Comparison of ENCODE assay signal across 8 cellular contexts in genomic region chr5:98770158-98770910, GRCh38. TPM values are rescaled to one million over a fixed set of nuclear protein-coding genes. Genes with fewer than 3 reads are reported as not detected.
DNase-seq lines count a peak whose midpoint lies in the region; ATAC-seq, FAIRE-seq and TF ChIP-seq lines count a peak whose summit lies in the region.

No MANE protein-coding gene starts in this region.

- no peaks in the 10 kb centered on the region for H3K36me3 ChIP-seq in BLaER1
- H3K36me3 ChIP-seq in iPS-20b (ENCODE audit: insufficient read depth, low read depth, low read length), result no peaks in the 10 kb centered on the region
- H3K36me3 ChIP-seq in skeletal muscle satellite cell (ENCODE audit: insufficient read depth, low read length), result peaks cover 27% of the 10 kb centered on the region

- H3K27ac ChIP-seq in BLaER1 (peak overlapping the region; percentile 36), iPS-20b (ENCODE audit: low read length) (no peak overlapping the region)

- H3K4me3 ChIP-seq in BLaER1, result peak overlapping the region; percentile 72
- peak overlapping the region; percentile 83 for H3K4me3 ChIP-seq in astrocyte of the spinal cord (ENCODE audit: low read depth, low read length)
- peak overlapping the region; percentile 93 for H3K4me3 ChIP-seq in iPS-20b (ENCODE audit: low read length)
- H3K4me3 ChIP-seq in skeletal muscle satellite cell (ENCODE audit: low read length), result peak overlapping the region; percentile 91

- H3K9me3 ChIP-seq in BLaER1, result no peaks in the 10 kb centered on the region
- H3K9me3 ChIP-seq in iPS-20b (ENCODE audit: insufficient read depth, low read depth, low read length), result no peaks in the 10 kb centered on the region
- H3K9me3 ChIP-seq in skeletal muscle satellite cell (replicated peaks; ENCODE audit: low read length), result no peaks in the 10 kb centered on the region

- peak overlapping the region; percentile 91 for H3K4me2 ChIP-seq in BLaER1
- H3K4me2 ChIP-seq in skeletal muscle satellite cell (ENCODE audit: low read length), result peak overlapping the region; percentile 88

- no peak for FAIRE-seq in RCC 7860 (lab: Jason Lieb, UNC)

- no peak for TF ChIP-seq CTCF in astrocyte of the spinal cord (IDR thresholded peaks at IDR 0.05; ENCODE audit: low read depth, low read length)

- CTCF ChIA-PET in HEK293T (lab: Yijun Ruan, JAX), result interaction anchor here (0.5 to 5.5 kb wide), 8 partner anchors 9 to 243 kb away, joined by 3 to 56 read pairs (median 3); no protein-coding TSS in a partner anchor

- in situ Hi-C loops in astrocyte of the spinal cord (cut with HindIII; ENCODE audit: low sequenced_read_pairs), result no loop called here

- no peak for ATAC-seq in GM18861 (IDR thresholded peaks at IDR 0.05; ENCODE audit: unreplicated experiment)

- H3K27me3 ChIP-seq in BLaER1, result peaks cover 17% of the 10 kb centered on the region; the same call in 1 of the 2 replicates
- H3K27me3 ChIP-seq in iPS-20b (ENCODE audit: insufficient read depth, low read length), result peaks cover 50% of the 10 kb centered on the region
- no peaks in the 10 kb centered on the region for H3K27me3 ChIP-seq in skeletal muscle satellite cell (ENCODE audit: control insufficient read depth, insufficient read depth, low read length)

- POLR2A ChIA-PET in HEK293T (lab: Yijun Ruan, JAX), result interaction anchor here (0.6 to 1.2 kb wide), 7 partner anchors 10 to 313 kb away, joined by 3 to 7 read pairs (median 3); no protein-coding TSS in a partner anchor

- peaks cover 16% of the 10 kb centered on the region for H4K20me1 ChIP-seq in BLaER1

- H3K4me1 ChIP-seq in BLaER1 (peaks cover 24% of the 10 kb centered on the region), iPS-20b (ENCODE audit: insufficient read depth, low read length) (peaks cover 17% of the 10 kb centered on the region; the same call in 1 of the 2 replicates), skeletal muscle satellite cell (ENCODE audit: control insufficient read depth, insufficient read depth, low read length) (peaks cover 15% of the 10 kb centered on the region)

- H3K9ac ChIP-seq in BLaER1 (peak overlapping the region; percentile 70), iPS-20b (ENCODE audit: low read depth, low read length) (peak overlapping the region; percentile 82), skeletal muscle satellite cell (ENCODE audit: low read depth, low read length) (peak overlapping the region; percentile 99)

- DNase-seq in HEK293T (ENCODE audit: extremely low spot score) (no peak), RCC 7860 (ENCODE audit: low spot score) (peak; percentile 7), astrocyte of the spinal cord (ENCODE audit: low read depth, low spot score) (peak; percentile 80), amniotic stem cell (lab: John Stamatoyannopoulos, UW) (no peak)

TF ChIP-seq in HEK293T, 16 proteins besides CTCF, POLR2A, EP300 and RAD21:
- no peak for TF ChIP-seq PKNOX1 (IDR thresholded peaks at IDR 0.05)
- TF ChIP-seq LEF1 (IDR thresholded peaks at IDR 0.05; ENCODE audit: borderline replicate concordance), result no peak
- 0 out of 2 replicates have a peak, but pooled peaks have one; percentile 36 for TF ChIP-seq CTBP1 (IDR thresholded peaks at IDR 0.05; ENCODE audit: borderline replicate concordance)
- no peak for TF ChIP-seq ZNF384 (IDR thresholded peaks at IDR 0.05)

RNA-seq across cellular contexts. Expression of gene RGMB, which starts 3.1 kb away (rescaled TPM):
- total RNA-seq in skeletal muscle satellite cell (2012; rRNA removed), result 30.7 and 89.3 TPM in 2 replicates

Comparison
In these comparisons a context has a peak if more than half of its experiments do, and no peak if none do; other contexts are left out.
1. DNase-seq: peak in RCC 7860 (single experiment) and astrocyte of the spinal cord (single experiment); none in HEK293T (single experiment) and amniotic stem cell (single experiment).
2. Peak in every context shown above with its lines, with median percentiles within 50 percentile points of each other: H3K4me3 ChIP-seq and H3K9ac ChIP-seq.